13 cellular contexts compared by ENCODE assay signal in the genomic region with DNA sequence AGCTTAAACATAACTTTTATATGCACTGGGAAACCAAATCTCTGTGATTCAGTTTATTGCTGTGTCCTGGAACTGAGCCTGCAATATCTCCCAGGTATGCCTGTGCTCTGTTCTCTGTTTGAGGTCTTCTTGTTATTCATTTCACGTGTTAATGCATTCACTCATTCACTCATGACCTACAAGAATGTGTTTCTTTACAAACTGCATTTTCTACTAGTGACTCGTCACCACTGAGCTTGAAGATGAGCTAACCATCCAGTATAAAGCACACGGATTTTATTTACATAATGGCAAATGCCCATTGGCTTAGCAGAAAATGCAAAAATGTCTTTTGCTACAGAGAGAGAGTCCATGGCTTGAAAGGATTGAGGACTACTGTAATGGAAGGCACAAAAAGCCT.
A peak's percentile ranks its signal among the peaks of the same experiment; 100 is the strongest.
DNase-seq lines count a peak whose midpoint lies in the region; ATAC-seq, FAIRE-seq and TF ChIP-seq lines count a peak whose summit lies in the region.
"Had no signal": no experiment of that assay in that cellular context is flagged by ENCODE, and none has a peak within 500 bp of the region (broad histone marks: within the 10 kb centered on the region; RNA-seq: fewer than 3 reads in every experiment).

No MANE protein-coding gene starts in this region.

- H3K4me3 ChIP-seq in AG09309 (ENCODE audit: control insufficient read depth, low read depth, low read length) (no peak overlapping the region), astrocyte of the spinal cord (ENCODE audit: low read depth, low read length) (no peak overlapping the region), keratinocyte (ENCODE audit: control insufficient read depth in 2 of 3, extremely low read depth in 1 of 3, insufficient read depth in 2 of 3, low read depth in 1 of 3, low read length in 3 of 3) (no peak overlapping the region)
- H3K4me3 ChIP-seq: colonic mucosa, lower lobe of right lung had no signal

- no peaks in the 10 kb centered on the region for H4K20me1 ChIP-seq in keratinocyte (ENCODE audit: control insufficient read depth, extremely low read depth, insufficient read depth, low read length)

- no peaks in the 10 kb centered on the region for H3K9me3 ChIP-seq in keratinocyte (ENCODE audit: control insufficient read depth, low read depth, low read length)
- H3K9me3 ChIP-seq: colonic mucosa, lower lobe of right lung, neutrophil had no signal

- dilution Hi-C loops in keratinocyte (cut with MboI; ENCODE audit: extremely low pct_ligation_motif_present, low sequenced_read_pairs) = no loop called here

- DNase-seq in AG09309 (ENCODE audit: low read depth) (peak; percentile 59), HTR-8/SVneo (ENCODE audit: insufficient read length, low spot score) (peak; percentile 9), astrocyte of the spinal cord (ENCODE audit: low read depth, low spot score) (peak; percentile 92), keratinocyte (ENCODE audit: low read depth, low spot score) (peak; percentile 73), Ammon's horn (ENCODE audit: low spot score) (no peak), NOMO-1 treated with dmso at 0.1 percent for 144 hours (lab: John Stamatoyannopoulos, UW; ENCODE audit: unreplicated experiment) (no peak)
- no peak for DNase-seq in activated CD4-positive, alpha-beta T cell treated with anti-CD3 and anti-CD28 coated beads, Interleukin-2, amount 10 ng/mL, durations not matched to agents 7 days and 5 days
- DNase-seq: activated CD4-positive, alpha-beta T cell treated with anti-CD3 and anti-CD28 coated beads, Interleukin-2, amount 50 U/mL, for 48 hours; CD4-positive, CD25-positive, alpha-beta regulatory T cell; colonic mucosa; lower lobe of right lung had no signal

- no peaks in the 10 kb centered on the region for H3K27me3 ChIP-seq in keratinocyte (ENCODE audit: control insufficient read depth, extremely low read depth, insufficient read depth, low read length)
- H3K27me3 ChIP-seq: colonic mucosa, neutrophil had no signal

- H3K36me3 Mint-ChIP-seq in activated CD4-positive, alpha-beta T cell treated with anti-CD3 and anti-CD28 coated beads, Interleukin-2, amount 10 ng/mL, durations not matched to agents 7 days and 5 days (ENCODE audit: low read depth) = peaks cover 2% of the 10 kb centered on the region
- H3K36me3 Mint-ChIP-seq: CD4-positive, CD25-positive, alpha-beta regulatory T cell had no signal

- no peak for ATAC-seq in GM21619 (IDR thresholded peaks at IDR 0.05; ENCODE audit: unreplicated experiment)
- ATAC-seq: lower lobe of right lung had no signal

- peak overlapping the region; percentile 24 for H3K27ac ChIP-seq in keratinocyte (ENCODE audit: control insufficient read depth, insufficient read depth, low read length)
- H3K27ac ChIP-seq: colonic mucosa, lower lobe of right lung, neutrophil had no signal

- H3K27me3 Mint-ChIP-seq in activated CD4-positive, alpha-beta T cell treated with anti-CD3 and anti-CD28 coated beads, Interleukin-2, amount 10 ng/mL, durations not matched to agents 7 days and 5 days = no peaks in the 10 kb centered on the region

- FAIRE-seq in HTR-8/SVneo (lab: Jason Lieb, UNC) (peak; percentile 80), keratinocyte (lab: Jason Lieb, UNC) (peak; percentile 93)

- no peak overlapping the region for H2AFZ ChIP-seq in keratinocyte (ENCODE audit: control insufficient read depth, low read length)

- H3K9me1 ChIP-seq in keratinocyte (ENCODE audit: control insufficient read depth, extremely low read depth, insufficient read depth, low read length) = no peaks in the 10 kb centered on the region

- H3K9ac ChIP-seq in keratinocyte (ENCODE audit: control insufficient read depth, extremely low read depth, insufficient read depth, low read length) = no peak overlapping the region

- CTCF ChIA-PET in activated CD4-positive, alpha-beta T cell treated with anti-CD3 and anti-CD28 coated beads, Interleukin-2, amount 10 ng/mL, durations not matched to agents 7 days and 5 days (lab: Charles Lee) = no interaction called here

- POLR2A ChIA-PET in activated CD4-positive, alpha-beta T cell treated with anti-CD3 and anti-CD28 coated beads, Interleukin-2, amount 10 ng/mL, durations not matched to agents 7 days and 5 days (lab: Charles Lee) = no interaction called here

- H3K4me3 Mint-ChIP-seq in activated CD4-positive, alpha-beta T cell treated with anti-CD3 and anti-CD28 coated beads, Interleukin-2, amount 10 ng/mL, durations not matched to agents 7 days and 5 days = no peak overlapping the region
- H3K4me3 Mint-ChIP-seq: CD4-positive, CD25-positive, alpha-beta regulatory T cell had no signal

- TF ChIP-seq CTCF in AG09309 (IDR thresholded peaks at IDR 0.05; ENCODE audit: control insufficient read depth, insufficient read depth, low read depth, low read length, missing control alignments) = no peak
- TF ChIP-seq CTCF in astrocyte of the spinal cord (IDR thresholded peaks at IDR 0.05; ENCODE audit: low read depth, low read length) = no peak
- no peak for TF ChIP-seq CTCF in keratinocyte (optimal IDR thresholded peaks at IDR 0.05 in 1 of 3, IDR thresholded peaks at IDR 0.05 in 1 of 3, conservative IDR thresholded peaks at IDR 0.05 in 1 of 3; ENCODE audit: extremely low read depth in 1 of 3, insufficient read depth in 2 of 3, low read length in 3 of 3)

- H3K4me1 Mint-ChIP-seq in activated CD4-positive, alpha-beta T cell treated with anti-CD3 and anti-CD28 coated beads, Interleukin-2, amount 10 ng/mL, durations not matched to agents 7 days and 5 days = no peaks in the 10 kb centered on the region

- H3K79me2 ChIP-seq in keratinocyte (ENCODE audit: control insufficient read depth, insufficient read depth, low read length) = no peaks in the 10 kb centered on the region

- H3K36me3 ChIP-seq in keratinocyte (ENCODE audit: control insufficient read depth in 2 of 2, extremely low read depth in 1 of 2, insufficient read depth in 2 of 2, low read length in 2 of 2) = no peaks in the 10 kb centered on the region
- H3K36me3 ChIP-seq: colonic mucosa, lower lobe of right lung, neutrophil had no signal

- in situ Hi-C loops in astrocyte of the spinal cord (cut with HindIII; ENCODE audit: low sequenced_read_pairs) = no loop called here

- peaks cover 12% of the 10 kb centered on the region for H3K4me1 ChIP-seq in keratinocyte (ENCODE audit: control insufficient read depth, extremely low read depth, insufficient read depth, low read length)
- H3K4me1 ChIP-seq: colonic mucosa, lower lobe of right lung had no signal

- H3K4me2 ChIP-seq in keratinocyte (ENCODE audit: control insufficient read depth, extremely low read depth, insufficient read depth, low read depth, low read length) = peak overlapping the region; percentile 45

- peaks cover 6% of the 10 kb centered on the region for H3K9me3 Mint-ChIP-seq in activated CD4-positive, alpha-beta T cell treated with anti-CD3 and anti-CD28 coated beads, Interleukin-2, amount 10 ng/mL, durations not matched to agents 7 days and 5 days

- H3K27ac Mint-ChIP-seq in activated CD4-positive, alpha-beta T cell treated with anti-CD3 and anti-CD28 coated beads, Interleukin-2, amount 10 ng/mL, durations not matched to agents 7 days and 5 days = no peak overlapping the region
- H3K27ac Mint-ChIP-seq: CD4-positive, CD25-positive, alpha-beta regulatory T cell had no signal

Comparison
In these comparisons a context has a peak if more than half of its experiments do, and no peak if none do; other contexts are left out.
1. DNase-seq: peak in AG09309 (single experiment), HTR-8/SVneo (single experiment), astrocyte of the spinal cord (single experiment) and keratinocyte (single experiment); none in Ammon's horn (single experiment), activated CD4-positive, alpha-beta T cell treated with anti-CD3 and anti-CD28 coated beads, Interleukin-2, amount 10 ng/mL, durations not matched to agents 7 days and 5 days (single experiment) and NOMO-1 treated with dmso at 0.1 percent for 144 hours (single experiment).